Comparison of ENCODE assay signal across 23 cellular contexts in genomic region chr3:98670020-98670419, GRCh38.
"Had no signal": no experiment of that assay in that cellular context is flagged by ENCODE, and none has a peak within 500 bp of the region (broad histone marks: within the 10 kb centered on the region; RNA-seq: fewer than 3 reads in every experiment).

No MANE protein-coding gene starts in this region.

- H3K4me3 Mint-ChIP-seq: immature natural killer cell; naive thymus-derived CD8-positive, alpha-beta T cell; nephron progenitor cell; stimulated activated effector memory CD8-positive, alpha-beta T cell treated with anti-CD3 and anti-CD28 coated beads, Interleukin-12 subunit alpha, Interleukin-12 subunit beta, amount 100 ng/mL, for 72 hours; type B pancreatic cell had no signal

- H3K27me3 ChIP-seq: dorsolateral prefrontal cortex, esophagus muscularis mucosa, sigmoid colon, stomach, thyroid gland had no signal

- H3K9me3 Mint-ChIP-seq: naive thymus-derived CD8-positive, alpha-beta T cell; nephron progenitor cell; stimulated activated effector memory CD8-positive, alpha-beta T cell treated with anti-CD3 and anti-CD28 coated beads, Interleukin-12 subunit alpha, Interleukin-12 subunit beta, amount 100 ng/mL, for 72 hours; type B pancreatic cell had no signal

- H3K4me1 Mint-ChIP-seq: immature natural killer cell; naive thymus-derived CD8-positive, alpha-beta T cell; nephron progenitor cell; stimulated activated effector memory CD8-positive, alpha-beta T cell treated with anti-CD3 and anti-CD28 coated beads, Interleukin-12 subunit alpha, Interleukin-12 subunit beta, amount 100 ng/mL, for 72 hours had no signal

- ATAC-seq: left lobe of liver; naive thymus-derived CD8-positive, alpha-beta T cell; right cardiac atrium; stimulated activated effector memory CD8-positive, alpha-beta T cell treated with anti-CD3 and anti-CD28 coated beads, Interleukin-12 subunit alpha, Interleukin-12 subunit beta, amount 100 ng/mL, for 72 hours had no signal

- H3K36me3 Mint-ChIP-seq: immature natural killer cell; naive thymus-derived CD8-positive, alpha-beta T cell; stimulated activated effector memory CD8-positive, alpha-beta T cell treated with anti-CD3 and anti-CD28 coated beads, Interleukin-12 subunit alpha, Interleukin-12 subunit beta, amount 100 ng/mL, for 72 hours; type B pancreatic cell had no signal

- H3K9me3 ChIP-seq: esophagus muscularis mucosa, sigmoid colon, stomach, thyroid gland had no signal

- DNase-seq: central memory CD4-positive, alpha-beta T cell; dorsolateral prefrontal cortex; effector CD4-positive, alpha-beta T cell; hypothalamus; immature natural killer cell; islet precursor cell; mesendoderm; midbrain; naive thymus-derived CD8-positive, alpha-beta T cell; nephron progenitor cell; nucleus accumbens; posterior cingulate gyrus; right cardiac atrium; sigmoid colon; stimulated activated CD4-positive, alpha-beta T cell treated with anti-CD3 and anti-CD28 coated beads, Interleukin-2, amount 100 ng/mL, for 24 hours; stimulated activated CD4-positive, alpha-beta T cell treated with anti-CD3 and anti-CD28 coated beads, Interleukin-4, amount 100 ng/mL, for 24 hours; stimulated activated naive CD4-positive, alpha-beta T cell treated with Interleukin-2 at 50 U/mL for 16 hours; stomach; thyroid gland had no signal

- H3K27me3 Mint-ChIP-seq: type B pancreatic cell had no signal

- H3K36me3 ChIP-seq: esophagus muscularis mucosa, sigmoid colon, stomach, thyroid gland had no signal

- H3K4me3 ChIP-seq: dorsolateral prefrontal cortex, esophagus muscularis mucosa, sigmoid colon, stomach, thyroid gland had no signal

- H3K27ac Mint-ChIP-seq: immature natural killer cell; naive thymus-derived CD8-positive, alpha-beta T cell; nephron progenitor cell; stimulated activated effector memory CD8-positive, alpha-beta T cell treated with anti-CD3 and anti-CD28 coated beads, Interleukin-12 subunit alpha, Interleukin-12 subunit beta, amount 100 ng/mL, for 72 hours; type B pancreatic cell had no signal

- H3K27ac ChIP-seq: dorsolateral prefrontal cortex, esophagus muscularis mucosa, sigmoid colon, stomach, thyroid gland had no signal

- H3K4me1 ChIP-seq: esophagus muscularis mucosa, sigmoid colon, stomach, thyroid gland had no signal
